Comparison of ENCODE assay signal across 8 cellular contexts in genomic region chr2:96359310-96359709, GRCh38. TPM values are rescaled to one million over a fixed set of nuclear protein-coding genes. Genes with fewer than 3 reads are reported as not detected.
A peak's percentile ranks its signal among the peaks of the same experiment; 100 is the strongest.
DNase-seq lines count a peak whose midpoint lies in the region; ATAC-seq and TF ChIP-seq lines count a peak whose summit lies in the region.

No MANE protein-coding gene starts in this region.

- DNase-seq in BE2C (no peak), iPS-NIHi11 (ENCODE audit: low spot score) (peak; percentile 23), SHP77 treated with DMSO at 0.1 percent for 48 hours (lab: John Stamatoyannopoulos, UW) (no peak)
- DNase-seq in activated T-cell treated with anti-CD3 and anti-CD28 coated beads, Interleukin-2, amount 50 U/mL, for 1 hour, result peak; percentile 58

- no peaks in the 10 kb centered on the region for H3K27me3 ChIP-seq in BE2C

- H3K36me3 ChIP-seq in BE2C, result peaks cover 30% of the 10 kb centered on the region

- no peak overlapping the region for H3K4me3 ChIP-seq in BE2C (ENCODE audit: low read depth, low read length)

- H3K4me1 ChIP-seq in BE2C, result no peaks in the 10 kb centered on the region

- ATAC-seq in GM21717 (IDR thresholded peaks at IDR 0.05; ENCODE audit: unreplicated experiment) (no peak), GM21515 (IDR thresholded peaks at IDR 0.05; ENCODE audit: unreplicated experiment) (no peak), GM21526 (IDR thresholded peaks at IDR 0.05; ENCODE audit: low FRiP score, unreplicated experiment) (no peak)

- peak; percentile 54 for TF ChIP-seq RAD21 in Ishikawa (IDR thresholded peaks at IDR 0.05; ENCODE audit: low read depth)

- TF ChIP-seq EP300 in Ishikawa (IDR thresholded peaks at IDR 0.05; ENCODE audit: borderline replicate concordance), result no peak

- TF ChIP-seq CTCF in BE2C (IDR thresholded peaks at IDR 0.05; ENCODE audit: low read depth, low read length), result 0 out of 2 replicates have a peak, but pooled peaks have one; percentile 3

- H3K9me3 ChIP-seq in BE2C, result no peaks in the 10 kb centered on the region

TF ChIP-seq in Ishikawa, 13 proteins besides CTCF, POLR2A, EP300 and RAD21:
- TF ChIP-seq REST (IDR thresholded peaks at IDR 0.05; ENCODE audit: low read depth) (no peak), FOXM1 (IDR thresholded peaks at IDR 0.05; ENCODE audit: borderline replicate concordance, low read depth) (no peak), EGR1 (IDR thresholded peaks at IDR 0.05) (no peak), TEAD4 (IDR thresholded peaks at IDR 0.05) (no peak), TCF12 (IDR thresholded peaks at IDR 0.05; ENCODE audit: low read depth) (no peak), CREB1 (IDR thresholded peaks at IDR 0.05; ENCODE audit: low read depth) (no peak), MAX (IDR thresholded peaks at IDR 0.05) (no peak), NFIC (IDR thresholded peaks at IDR 0.05) (no peak), TAF1 (IDR thresholded peaks at IDR 0.05; ENCODE audit: low read depth) (no peak), USF1 (IDR thresholded peaks at IDR 0.05) (no peak), CEBPB (IDR thresholded peaks at IDR 0.05) (no peak), ZBTB7A (IDR thresholded peaks at IDR 0.05; ENCODE audit: low read depth) (no peak), YY1 (IDR thresholded peaks at IDR 0.05; ENCODE audit: low read depth) (no peak)

RNA-seq across cellular contexts. Expression of gene NCAPH, which starts 23.7 kb away (rescaled TPM):
- 5.3 TPM for polyA plus RNA-seq in BE2C (2012; ENCODE audit: insufficient read depth, insufficient read length, low read depth)

RNA-seq across cellular contexts. Expression of gene ITPRIPL1, which starts 34.2 kb away (rescaled TPM):
- polyA plus RNA-seq in BE2C (2012; ENCODE audit: insufficient read depth, insufficient read length, low read depth), result 10.0 TPM

RNA-seq across cellular contexts. Expression of gene SNRNP200, which starts 54.0 kb away (rescaled TPM):
- 297 TPM for polyA plus RNA-seq in BE2C (2012; ENCODE audit: insufficient read depth, insufficient read length, low read depth)

Comparison
In these comparisons a context has a peak if more than half of its experiments do, and no peak if none do; other contexts are left out.
1. DNase-seq: peak in activated T-cell treated with anti-CD3 and anti-CD28 coated beads, Interleukin-2, amount 50 U/mL, for 1 hour (single experiment) and iPS-NIHi11 (single experiment); none in BE2C (single experiment) and SHP77 treated with DMSO at 0.1 percent for 48 hours (single experiment).